Comparison of ENCODE assay signal across 28 cellular contexts in genomic region chr2:160596431-160596830, GRCh38.
"Had no signal": no experiment of that assay in that cellular context is flagged by ENCODE, and none has a peak within 500 bp of the region (broad histone marks: within the 10 kb centered on the region; RNA-seq: fewer than 3 reads in every experiment).

No MANE protein-coding gene starts in this region.

- ATAC-seq: activated CD8-positive, alpha-beta T cell treated with anti-CD3 and anti-CD28 coated beads, Interleukin-2, amount 10 ng/mL, durations not matched to agents 7 days and 5 days had no signal

- DNase-seq: activated CD4-positive, alpha-beta T cell treated with anti-CD3 and anti-CD28 coated beads for 1 hour; activated CD4-positive, alpha-beta T cell treated with anti-CD3 and anti-CD28 coated beads, Interleukin-2, amount 10 ng/mL, durations not matched to agents 24 days and 14 days; activated CD4-positive, alpha-beta T cell treated with anti-CD3 and anti-CD28 coated beads, Interleukin-2, amount 50 U/mL, for 48 hours; activated CD4-positive, CD25-positive, alpha-beta regulatory T cell; activated CD8-positive, alpha-beta T cell treated with anti-CD3 and anti-CD28 coated beads, Interleukin-2, amount 10 ng/mL, durations not matched to agents 7 days and 5 days; activated gamma-delta T cell; activated naive CD4-positive, alpha-beta T cell treated with Interleukin-2 at 50 U/mL for 16 hours; activated naive CD8-positive, alpha-beta T cell treated with anti-CD3 and anti-CD28 coated beads, Interleukin-2, amount 10 ng/mL, durations not matched to agents 7 days and 5 days; activated T-cell treated with anti-CD3 and anti-CD28 coated beads, Interleukin-2, amount 50 U/mL, for 24 hours; anterior cingulate cortex; Kasumi-1; KG1; MM.1S; MV-4-11; NCI-H1092; NCI-H1436 treated with DMSO at 0.1 percent for 48 hours; NCI-H187; NCI-H2029 treated with DMSO at 0.1 percent for 48 hours; NCI-H2107; NCI-H2171 treated with DMSO at 0.1 percent for 48 hours; NCI-H345; NCI-H524 treated with DMSO at 0.1 percent for 48 hours; NK-92 treated with Interleukin-12 subunit alpha and Interleukin-12 subunit beta, amount 100 ng/mL, for 24 hours; PC-9; Right ventricle myocardium superior; T1000; WERI-Rb-1 had no signal

- H3K36me3 ChIP-seq: cardiac muscle cell, WERI-Rb-1 had no signal

- H3K27ac ChIP-seq: cardiac muscle cell, PC-9, WERI-Rb-1 had no signal

- H3K4me2 ChIP-seq: PC-9 had no signal

- H3K4me3 ChIP-seq: cardiac muscle cell, PC-9 had no signal

- H3K27me3 ChIP-seq: cardiac muscle cell had no signal

- H2AFZ ChIP-seq: PC-9 had no signal
